ENCODE assay signal across 18 cellular contexts in genomic region chr17:2745317-2746037, GRCh38. TPM values are rescaled to one million over a fixed set of nuclear protein-coding genes. Genes with fewer than 3 reads are reported as not detected.
"Had no signal": no experiment of that assay in that cellular context is flagged by ENCODE, and none has a peak within 500 bp of the region (broad histone marks: within the 10 kb centered on the region; RNA-seq: fewer than 3 reads in every experiment).

No MANE protein-coding gene starts in this region.

- H3K27ac Mint-ChIP-seq: mesothelial cell of epicardium; naive thymus-derived CD4-positive, alpha-beta T cell; stimulated activated naive CD8-positive, alpha-beta T cell treated with anti-CD3 and anti-CD28 coated beads, Interleukin-15, amount 100 ng/mL, for 72 hours; T-helper 17 cell had no signal

- H3K36me3 Mint-ChIP-seq: mesothelial cell of epicardium had no signal

- H3K9me3 Mint-ChIP-seq: mesothelial cell of epicardium; stimulated activated naive CD8-positive, alpha-beta T cell treated with anti-CD3 and anti-CD28 coated beads, Interleukin-15, amount 100 ng/mL, for 72 hours had no signal

- H3K4me1 ChIP-seq: uterus had no signal

- H3K9me3 ChIP-seq: adrenal gland, esophagus muscularis mucosa, uterus had no signal

- H3K4me3 ChIP-seq: adrenal gland, esophagus muscularis mucosa, uterus had no signal

- H3K27ac ChIP-seq: adrenal gland, brain microvascular endothelial cell, esophagus muscularis mucosa, uterus had no signal

- DNase-seq: activated CD4-positive, alpha-beta T cell treated with anti-CD3 and anti-CD28 coated beads, Interleukin-2, amount 50 U/mL, for 1 hour; activated CD4-positive, CD25-positive, alpha-beta regulatory T cell; activated naive CD4-positive, alpha-beta T cell treated with anti-CD3 and anti-CD28 coated beads, Interleukin-2, amount 50 U/mL, for 16 hours; adrenal gland; brain microvascular endothelial cell; naive thymus-derived CD4-positive, alpha-beta T cell; occipital lobe; stimulated activated CD4-positive, alpha-beta T cell treated with anti-CD3 and anti-CD28 coated beads, Interleukin-15, amount 100 ng/mL, for 24 hours; stimulated activated CD4-positive, alpha-beta T cell treated with anti-CD3 and anti-CD28 coated beads, Interleukin-4, amount 100 ng/mL, for 24 hours; stimulated activated naive CD8-positive, alpha-beta T cell treated with anti-CD3 and anti-CD28 coated beads, Interleukin-15, amount 100 ng/mL, for 72 hours; T-helper 17 cell; uterus had no signal

- H3K36me3 ChIP-seq: adrenal gland, brain microvascular endothelial cell, esophagus muscularis mucosa, uterus had no signal

- H3K4me1 Mint-ChIP-seq: mesothelial cell of epicardium; stimulated activated naive CD8-positive, alpha-beta T cell treated with anti-CD3 and anti-CD28 coated beads, Interleukin-15, amount 100 ng/mL, for 72 hours had no signal

- H3K4me3 Mint-ChIP-seq: mesothelial cell of epicardium; naive thymus-derived CD4-positive, alpha-beta T cell; stimulated activated naive CD8-positive, alpha-beta T cell treated with anti-CD3 and anti-CD28 coated beads, Interleukin-15, amount 100 ng/mL, for 72 hours; T-helper 17 cell had no signal

- ATAC-seq: naive thymus-derived CD4-positive, alpha-beta T cell; stimulated activated naive CD8-positive, alpha-beta T cell treated with anti-CD3 and anti-CD28 coated beads, Interleukin-15, amount 100 ng/mL, for 72 hours; T-helper 17 cell had no signal

RNA-seq across cellular contexts. Expression of gene CCDC92B, which starts 4.0 kb away (rescaled TPM):
- total RNA-seq: fibroblast of villous mesenchyme, liver, skeletal muscle tissue had no signal
- polyA plus RNA-seq: keratinocyte; liver; naive thymus-derived CD4-positive, alpha-beta T cell had no signal
